1 cellular context compared by ENCODE assay signal in genomic region chr22:30357650-30358215, GRCh38.
TF ChIP-seq lines count a peak whose summit lies in the region.

No MANE protein-coding gene starts in this region.

TF ChIP-seq in IMR-90, 13 proteins besides CTCF, POLR2A, EP300 and RAD21:
- no peak for TF ChIP-seq SMC3 (IDR thresholded peaks at IDR 0.05; ENCODE audit: low read depth, low read length)
- no peak for TF ChIP-seq USF2 (IDR thresholded peaks at IDR 0.05; ENCODE audit: low read depth, low read length)
- TF ChIP-seq, protein P1, sequence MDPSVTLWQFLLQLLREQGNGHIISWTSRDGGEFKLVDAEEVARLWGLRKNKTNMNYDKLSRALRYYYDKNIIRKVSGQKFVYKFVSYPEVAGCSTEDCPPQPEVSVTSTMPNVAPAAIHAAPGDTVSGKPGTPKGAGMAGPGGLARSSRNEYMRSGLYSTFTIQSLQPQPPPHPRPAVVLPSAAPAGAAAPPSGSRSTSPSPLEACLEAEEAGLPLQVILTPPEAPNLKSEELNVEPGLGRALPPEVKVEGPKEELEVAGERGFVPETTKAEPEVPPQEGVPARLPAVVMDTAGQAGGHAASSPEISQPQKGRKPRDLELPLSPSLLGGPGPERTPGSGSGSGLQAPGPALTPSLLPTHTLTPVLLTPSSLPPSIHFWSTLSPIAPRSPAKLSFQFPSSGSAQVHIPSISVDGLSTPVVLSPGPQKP (IDR thresholded peaks at IDR 0.05; ENCODE audit: borderline replicate concordance, low read depth, low read length) = no peak
- no peak for TF ChIP-seq BHLHE40 (IDR thresholded peaks at IDR 0.05; ENCODE audit: low read depth, low read length)
- TF ChIP-seq MXI1 (IDR thresholded peaks at IDR 0.05; ENCODE audit: borderline replicate concordance, low read depth, low read length) = no peak
- TF ChIP-seq FOS (IDR thresholded peaks at IDR 0.05; ENCODE audit: low read depth, low read length) = no peak
- TF ChIP-seq RFX5 (IDR thresholded peaks at IDR 0.05; ENCODE audit: low read depth, low read length) = no peak
- TF ChIP-seq CEBPB (IDR thresholded peaks at IDR 0.05; ENCODE audit: low read depth, low read length) = no peak
- TF ChIP-seq NFE2L2 (IDR thresholded peaks at IDR 0.05; ENCODE audit: low read depth, low read length) = no peak
- TF ChIP-seq MAFK (IDR thresholded peaks at IDR 0.05; ENCODE audit: low read depth, low read length) = no peak
- TF ChIP-seq RCOR1 (IDR thresholded peaks at IDR 0.05; ENCODE audit: insufficient replicate concordance, low read length) = no peak
- TF ChIP-seq MAZ (IDR thresholded peaks at IDR 0.05; ENCODE audit: borderline replicate concordance, low read depth, low read length) = no peak
- no peak for TF ChIP-seq CHD1 (IDR thresholded peaks at IDR 0.05; ENCODE audit: low read depth, low read length)
